ENCODE assay signal across 24 cellular contexts in the genomic region with DNA sequence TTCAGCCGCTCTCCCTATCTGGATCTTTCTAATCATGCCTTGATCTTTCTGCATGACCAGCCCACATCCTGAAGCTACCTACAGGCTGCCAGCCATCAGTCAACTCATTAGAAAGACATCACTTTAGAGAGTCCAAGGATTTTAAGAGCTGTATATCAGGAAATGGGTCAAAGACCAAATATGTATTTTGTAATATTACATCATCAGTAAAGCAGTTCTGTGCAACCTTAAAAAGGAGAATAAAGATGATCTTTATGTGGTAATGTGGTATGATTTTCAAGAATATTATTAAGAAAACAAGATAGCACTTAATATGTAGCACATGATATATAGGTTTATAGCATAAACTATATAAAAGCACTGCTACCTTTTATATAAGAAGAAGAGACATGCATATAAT. TPM values are rescaled to one million over a fixed set of nuclear protein-coding genes. Genes with fewer than 3 reads are reported as not detected.
DNase-seq lines count a peak whose midpoint lies in the region; ATAC-seq, FAIRE-seq and TF ChIP-seq lines count a peak whose summit lies in the region.
"Had no signal": no experiment of that assay in that cellular context is flagged by ENCODE, and none has a peak within 500 bp of the region (broad histone marks: within the 10 kb centered on the region; RNA-seq: fewer than 3 reads in every experiment).

No MANE protein-coding gene starts in this region.

- no peak overlapping the region for H3K9ac ChIP-seq in K562 (ENCODE audit: insufficient read depth in 1 of 2, low read depth in 2 of 2, low read length in 2 of 2)

- no peak for TF ChIP-seq RAD21 in K562 (CRISPR knock-in tag; conservative IDR thresholded peaks at IDR 0.05 in 1 of 2, IDR thresholded peaks at IDR 0.05 in 1 of 2)

- H3K36me3 ChIP-seq in GM23338 (ENCODE audit: insufficient read depth): no peaks in the 10 kb centered on the region
- H3K36me3 ChIP-seq in K562 (ENCODE audit: control insufficient read depth, insufficient read depth, low read length): peaks cover 12% of the 10 kb centered on the region; the same call in 2 of the 3 replicates
- peaks cover 5% of the 10 kb centered on the region for H3K36me3 ChIP-seq in A673 (ENCODE audit: insufficient read depth, low read length, poor library complexity, severe bottlenecking)
- H3K36me3 ChIP-seq: HAP-1, prostate gland had no signal

- no peaks in the 10 kb centered on the region for H3K9me1 ChIP-seq in K562 (ENCODE audit: control insufficient read depth, insufficient read depth, low read length)

- H3K9me2 ChIP-seq in GM23338 (ENCODE audit: insufficient read depth): no peaks in the 10 kb centered on the region

- H3K79me2 ChIP-seq in GM23338 (replicated peaks; ENCODE audit: insufficient read depth) (peaks cover 41% of the 10 kb centered on the region), K562 (ENCODE audit: control insufficient read depth, insufficient read depth, low read length) (no peaks in the 10 kb centered on the region)

- peak overlapping the region; percentile 4 for H3K27ac Mint-ChIP-seq in activated CD4-positive, alpha-beta memory T cell treated with anti-CD3 and anti-CD28 coated beads for 36 hours
- no peak overlapping the region for H3K27ac Mint-ChIP-seq in activated CD4-positive, alpha-beta memory T cell treated with anti-CD3 and anti-CD28 coated beads, Interleukin-2, amount 10 ng/mL, durations not matched to agents 7 days and 5 days
- peak overlapping the region; percentile 82; the same call in 1 of the 2 replicates for H3K27ac Mint-ChIP-seq in GM23338
- H3K27ac Mint-ChIP-seq in nephron: peak overlapping the region in 2 of 3 experiments; percentile 57 to 75
- H3K27ac Mint-ChIP-seq: dendritic cell treated with granulocyte-macrophage colony-stimulating factor and Interleukin-4, amounts not matched to agents 40 ng/mL and 50 ng/mL, for 4 days; WTC11 had no signal

- H3K27me3 ChIP-seq in GM23338 (ENCODE audit: insufficient read depth) (no peaks in the 10 kb centered on the region), K562 (ENCODE audit: control insufficient read depth in 2 of 2, insufficient read depth in 2 of 2, low read length in 2 of 2) (no peaks in the 10 kb centered on the region), A673 (replicated peaks; ENCODE audit: insufficient read depth, low read depth, low read length, poor library complexity) (no peaks in the 10 kb centered on the region)
- H3K27me3 ChIP-seq: upper lobe of left lung had no signal

- H3K36me3 Mint-ChIP-seq in activated CD4-positive, alpha-beta memory T cell treated with anti-CD3 and anti-CD28 coated beads for 36 hours: peaks cover 86% of the 10 kb centered on the region
- H3K36me3 Mint-ChIP-seq in activated CD4-positive, alpha-beta memory T cell treated with anti-CD3 and anti-CD28 coated beads, Interleukin-2, amount 10 ng/mL, durations not matched to agents 7 days and 5 days (ENCODE audit: low read depth): peaks cover 85% of the 10 kb centered on the region
- H3K36me3 Mint-ChIP-seq in GM23338 (ENCODE audit: low read depth) (peaks cover 60% of the 10 kb centered on the region), nephron (ENCODE audit: low read depth) (peaks cover 82% of the 10 kb centered on the region)

- 82% methylated on average over 1 of the region's 1 CpG for WGBS in K562 (ENCODE audit: insufficient coverage, low coverage, missing lambda C conversion rate)

- H3K27ac ChIP-seq in GM23338 (ENCODE audit: low read depth) (no peak overlapping the region), K562 (ENCODE audit: extremely low read depth, low read depth, low read length) (no peak overlapping the region), A673 (ENCODE audit: low read depth, low read length, poor library complexity, severe bottlenecking) (no peak overlapping the region)
- H3K27ac ChIP-seq: prostate gland, upper lobe of left lung had no signal

- H3K4me1 Mint-ChIP-seq in activated CD4-positive, alpha-beta memory T cell treated with anti-CD3 and anti-CD28 coated beads for 36 hours (ENCODE audit: low read depth): peaks cover 45% of the 10 kb centered on the region
- peaks cover 56% of the 10 kb centered on the region for H3K4me1 Mint-ChIP-seq in activated CD4-positive, alpha-beta memory T cell treated with anti-CD3 and anti-CD28 coated beads, Interleukin-2, amount 10 ng/mL, durations not matched to agents 7 days and 5 days
- peaks cover 4% of the 10 kb centered on the region; the same call in 2 of the 3 replicates for H3K4me1 Mint-ChIP-seq in GM23338
- peaks cover 3% of the 10 kb centered on the region for H3K4me1 Mint-ChIP-seq in nephron

- intact Hi-C loops in activated CD4-positive, alpha-beta memory T cell treated with anti-CD3 and anti-CD28 coated beads for 36 hours (cut with micrococcal nuclease): loop anchor here (5.0 kb wide), 2 partner anchors 179 to 234 kb away; no protein-coding TSS in a partner anchor
- intact Hi-C loops in K562 (cut with micrococcal nuclease): no loop called here
- intact Hi-C loops in A673 (cut with micrococcal nuclease; ENCODE audit: unreplicated experiment): no loop called here

- TF ChIP-seq POLR2A in K562 (conservative IDR thresholded peaks at IDR 0.05): no peak

- ATAC-seq in GM23338: no peak
- no peak for ATAC-seq in K562
- no peak for ATAC-seq in HG02840 (IDR thresholded peaks at IDR 0.05; ENCODE audit: low FRiP score, unreplicated experiment)
- ATAC-seq: WTC11 had no signal

- H3K9me3 ChIP-seq in K562 (replicated peaks; ENCODE audit: control insufficient read depth, insufficient read depth, low read depth, low read length) (no peaks in the 10 kb centered on the region), A673 (ENCODE audit: low read depth, low read length, poor library complexity, severe bottlenecking) (no peaks in the 10 kb centered on the region)
- H3K9me3 ChIP-seq: HAP-1, prostate gland, upper lobe of left lung had no signal

- H4K20me1 ChIP-seq in GM23338 (replicated peaks; ENCODE audit: insufficient read depth) (0 out of 2 replicates have a peak, but pooled peaks cover 3% of the 10 kb centered on the region), K562 (replicated peaks; ENCODE audit: control insufficient read depth, insufficient read depth, low read length) (no peaks in the 10 kb centered on the region)

- no peak for FAIRE-seq in K562 (lab: Jason Lieb, UNC)
- FAIRE-seq: GM12892, keratinocyte had no signal

- no peak overlapping the region for H3K4me3 Mint-ChIP-seq in activated CD4-positive, alpha-beta memory T cell treated with anti-CD3 and anti-CD28 coated beads for 36 hours
- H3K4me3 Mint-ChIP-seq in activated CD4-positive, alpha-beta memory T cell treated with anti-CD3 and anti-CD28 coated beads, Interleukin-2, amount 10 ng/mL, durations not matched to agents 7 days and 5 days: no peak overlapping the region
- H3K4me3 Mint-ChIP-seq in GM23338 (no peak overlapping the region), nephron (no peak overlapping the region)
- H3K4me3 Mint-ChIP-seq: dendritic cell treated with granulocyte-macrophage colony-stimulating factor and Interleukin-4, amounts not matched to agents 40 ng/mL and 50 ng/mL, for 4 days; WTC11 had no signal

- no peaks in the 10 kb centered on the region for H3F3A ChIP-seq in GM23338 (replicated peaks; ENCODE audit: low read depth)

- H3K4me1 ChIP-seq in GM23338 (ENCODE audit: insufficient read depth) (peaks cover under 1% of the 10 kb centered on the region; the same call in 1 of the 2 replicates), K562 (replicated peaks in 1 of 2; ENCODE audit: control insufficient read depth in 2 of 2, insufficient read depth in 2 of 2, low read length in 2 of 2) (no peaks in the 10 kb centered on the region), A673 (ENCODE audit: insufficient read depth, low read length, poor library complexity, severe bottlenecking) (no peaks in the 10 kb centered on the region)
- H3K4me1 ChIP-seq: HAP-1, prostate gland had no signal

- no peak for TF ChIP-seq CTCF in GM23338 (conservative IDR thresholded peaks at IDR 0.05; ENCODE audit: low read depth in 2 of 2)
- TF ChIP-seq CTCF in K562 (IDR thresholded peaks at IDR 0.05 in 2 of 3, conservative IDR thresholded peaks at IDR 0.05 in 1 of 3; ENCODE audit: insufficient read depth in 2 of 3, low read depth in 1 of 3, low read length in 3 of 3): no peak
- TF ChIP-seq CTCF in nephron (IDR thresholded peaks at IDR 0.05; ENCODE audit: unreplicated experiment in 3 of 3): no peak
- TF ChIP-seq CTCF in A673 (conservative IDR thresholded peaks at IDR 0.05; ENCODE audit: low read depth, low read length): no peak

- no peak for DNase-seq in activated CD4-positive, alpha-beta memory T cell treated with anti-CD3 and anti-CD28 coated beads for 36 hours
- DNase-seq in activated CD4-positive, alpha-beta memory T cell treated with anti-CD3 and anti-CD28 coated beads, Interleukin-2, amount 10 ng/mL, durations not matched to agents 7 days and 5 days: no peak
- DNase-seq in GM23338 (ENCODE audit: low spot score): no peak
- DNase-seq in K562 (ENCODE audit: extremely low read depth in 1 of 4, low spot score in 3 of 4): no peak
- DNase-seq in NCI-H1092 (lab: John Stamatoyannopoulos, UW): no peak
- DNase-seq in A673 (ENCODE audit: low spot score): no peak
- DNase-seq: activated effector memory CD4-positive, alpha-beta T cell treated with anti-CD3 and anti-CD28 coated beads, Interleukin-2, amount 50 U/mL, for 16 hours; AML-193; aorta; hypothalamus; NCI-H1417 treated with DMSO at 0.1 percent for 48 hours; NCI-H2107; NCI-H446 treated with DMSO at 0.1 percent for 48 hours; OCI-M1; T1000; upper lobe of left lung had no signal

- in situ Hi-C loops in K562 (cut with MboI): no loop called here

- H3K4me3 ChIP-seq in GM23338 (no peak overlapping the region), K562 (no peak overlapping the region), A673 (ENCODE audit: low read depth, low read length, poor library complexity, severe bottlenecking) (no peak overlapping the region)
- H3K4me3 ChIP-seq: HAP-1, prostate gland, upper lobe of left lung had no signal

- POLR2A ChIA-PET in activated CD4-positive, alpha-beta memory T cell treated with anti-CD3 and anti-CD28 coated beads for 36 hours (lab: Charles Lee): no interaction called here
- POLR2A ChIA-PET in activated CD4-positive, alpha-beta memory T cell treated with anti-CD3 and anti-CD28 coated beads, Interleukin-2, amount 10 ng/mL, durations not matched to agents 7 days and 5 days (lab: Charles Lee): interaction anchor here (0.8 kb wide), 1 partner anchor 345 kb away, joined by 3 read pairs; no protein-coding TSS in a partner anchor
- POLR2A ChIA-PET in K562 (lab: Yijun Ruan, JAX): interaction anchor here (0.6 to 1.7 kb wide), 3 partner anchors 9 to 145 kb away, joined by 3 to 7 read pairs (median 3); no protein-coding TSS in a partner anchor
- POLR2A ChIA-PET in A673 (lab: Charles Lee; ENCODE audit: low non-redundant PET): no interaction called here

- no TSS peak for BruUV-seq in K562 (replicated peaks; lab: Mats Ljungman, UMichigan)
- no TSS peak for BruUV-seq in A673 (replicated peaks; lab: Mats Ljungman, UMichigan)

- H3K4me2 ChIP-seq in GM23338 (no peak overlapping the region), K562 (ENCODE audit: insufficient read depth, low read length) (no peak overlapping the region)

- peaks cover 46% of the 10 kb centered on the region for H3K9me3 Mint-ChIP-seq in activated CD4-positive, alpha-beta memory T cell treated with anti-CD3 and anti-CD28 coated beads for 36 hours
- peaks cover 44% of the 10 kb centered on the region for H3K9me3 Mint-ChIP-seq in activated CD4-positive, alpha-beta memory T cell treated with anti-CD3 and anti-CD28 coated beads, Interleukin-2, amount 10 ng/mL, durations not matched to agents 7 days and 5 days
- H3K9me3 Mint-ChIP-seq in GM23338: peaks cover 15% of the 10 kb centered on the region; the same call in 2 of the 3 replicates
- H3K9me3 Mint-ChIP-seq in nephron: peaks cover 18% of the 10 kb centered on the region
- H3K9me3 Mint-ChIP-seq: dendritic cell treated with granulocyte-macrophage colony-stimulating factor and Interleukin-4, amounts not matched to agents 40 ng/mL and 50 ng/mL, for 4 days had no signal

- H2AFZ ChIP-seq in GM23338 (no peak overlapping the region), K562 (ENCODE audit: low read depth, low read length) (no peak overlapping the region)

- no peak for TF ChIP-seq EP300 in K562 (IDR thresholded peaks at IDR 0.05; ENCODE audit: low read length)

- H3K27me3 Mint-ChIP-seq in activated CD4-positive, alpha-beta memory T cell treated with anti-CD3 and anti-CD28 coated beads for 36 hours: peaks cover 3% of the 10 kb centered on the region
- H3K27me3 Mint-ChIP-seq in activated CD4-positive, alpha-beta memory T cell treated with anti-CD3 and anti-CD28 coated beads, Interleukin-2, amount 10 ng/mL, durations not matched to agents 7 days and 5 days: peaks cover 2% of the 10 kb centered on the region
- no peaks in the 10 kb centered on the region for H3K27me3 Mint-ChIP-seq in GM23338 (ENCODE audit: insufficient read depth, low read depth, poor library complexity)
- H3K27me3 Mint-ChIP-seq in nephron (ENCODE audit: low read depth): no peaks in the 10 kb centered on the region
- H3K27me3 Mint-ChIP-seq: dendritic cell treated with granulocyte-macrophage colony-stimulating factor and Interleukin-4, amounts not matched to agents 40 ng/mL and 50 ng/mL, for 4 days had no signal

- CTCF ChIA-PET in activated CD4-positive, alpha-beta memory T cell treated with anti-CD3 and anti-CD28 coated beads for 36 hours (lab: Charles Lee): interaction anchor here (1.1 kb wide), 1 partner anchor 295 kb away, joined by 4 read pairs; no protein-coding TSS in a partner anchor
- CTCF ChIA-PET in activated CD4-positive, alpha-beta memory T cell treated with anti-CD3 and anti-CD28 coated beads, Interleukin-2, amount 10 ng/mL, durations not matched to agents 7 days and 5 days (lab: Charles Lee): no interaction called here
- CTCF ChIA-PET in K562 (lab: Yijun Ruan, JAX; ENCODE audit: low intra/inter-chr PET ratio) (interaction anchor here (0.7 kb wide), 1 partner anchor 12 kb away, joined by 3 read pairs; no protein-coding TSS in a partner anchor), A673 (lab: Charles Lee) (no interaction called here)

RNA-seq across cellular contexts. Expression of a gene that starts 47.6 kb away (rescaled TPM):
- total RNA-seq in activated CD4-positive, alpha-beta memory T cell treated with anti-CD3 and anti-CD28 coated beads for 36 hours: 10 to 100 TPM; 40.0 to 43.4 TPM
- 10 to 100 TPM; 38.9 to 42.7 TPM for total RNA-seq in activated CD4-positive, alpha-beta memory T cell treated with anti-CD3 and anti-CD28 coated beads, Interleukin-2, amount 10 ng/mL, durations not matched to agents 7 days and 5 days
- total RNA-seq in GM23338 (2014; rRNA removed; shearing (Covaris generic)): 22.5 and 25.1 TPM in 2 replicates
- 7.7 and 9.8 TPM in 2 replicates for polyA plus RNA-seq in GM23338 (2016; fragmentation: Nextera tagmentation; extraction: Ambion mirVana)
- total RNA-seq in K562 (2011; cell fraction: chromatin; rRNA removed; ENCODE audit: low replicate concordance): 26.7 and 40.9 TPM in 2 replicates
- 7.3 and 9.2 TPM in 2 replicates for total RNA-seq in K562 (2011; cell fraction: nucleolus; rRNA removed)
- total RNA-seq in K562 (2011; cell fraction: nucleoplasm; rRNA removed): 23.0 and 38.4 TPM in 2 replicates
- total RNA-seq in K562 (2014; rRNA removed): 7.2 and 7.4 TPM in 2 replicates
- 17.1 and 19.5 TPM in 2 replicates for total RNA-seq in K562 (2014; rRNA removed; fragmentation: Illumina TruSeq; extraction: Trizol)
- 14.0 and 14.6 TPM in 2 replicates for total RNA-seq in K562 (2015; rRNA removed; fragmentation: Illumina TruSeq; extraction: Trizol)
- total RNA-seq in K562 (2021): 14.0 and 15.1 TPM in 2 replicates
- polyA plus RNA-seq in K562 (2011; rRNA removed): 6.0 and 7.2 TPM in 2 replicates
- 1.7 and 3.6 TPM in 2 replicates for polyA plus RNA-seq in K562 (2011; cell fraction: cytosol; rRNA removed)
- 8.3 and 9.2 TPM in 2 replicates for polyA plus RNA-seq in K562 (2011; cell fraction: nucleus; rRNA removed)
- polyA plus RNA-seq in K562 (2012): 2.9 and 3.0 TPM in 2 replicates
- 5.5 and 5.8 TPM in 2 replicates for polyA plus RNA-seq in K562 (2014; fragmentation: Illumina TruSeq; extraction: Trizol)
- polyA plus RNA-seq in K562 (2014; fragmentation: Nextera tagmentation; extraction: Ambion mirVana): 1 to 10 TPM; 4.3 to 9.3 TPM
- 3.5 and 3.6 TPM in 2 replicates for polyA plus RNA-seq in K562 (2014; rRNA removed)
- 13.4 and 14.2 TPM in 2 replicates for polyA minus RNA-seq in K562 (2011; rRNA and poly(A)+ RNA removed)
- polyA minus RNA-seq in K562 (2011; cell fraction: cytosol; rRNA and poly(A)+ RNA removed): 9.3 and 12.6 TPM in 2 replicates
- polyA minus RNA-seq in K562 (2011; cell fraction: nucleus; rRNA and poly(A)+ RNA removed): 6.5 and 9.0 TPM in 2 replicates
- total RNA-seq in A673 (2021): 31.2 and 31.4 TPM in 2 replicates

RNA-seq across cellular contexts. Expression of a gene that starts 48.9 kb away (rescaled TPM):
- 1 to 10 TPM; 3.0 to 3.9 TPM for total RNA-seq in activated CD4-positive, alpha-beta memory T cell treated with anti-CD3 and anti-CD28 coated beads for 36 hours
- total RNA-seq in activated CD4-positive, alpha-beta memory T cell treated with anti-CD3 and anti-CD28 coated beads, Interleukin-2, amount 10 ng/mL, durations not matched to agents 7 days and 5 days: 1 to 10 TPM; 1.4 to 2.4 TPM
- total RNA-seq in GM23338 (2014; rRNA removed; shearing (Covaris generic)): 45.4 and 68.9 TPM in 2 replicates
- polyA plus RNA-seq in GM23338 (2016; fragmentation: Nextera tagmentation; extraction: Ambion mirVana) (37.6 and 45.3 TPM in 2 replicates), K562 (2011; rRNA removed) (29.7 and 40.7 TPM in 2 replicates), K562 (2014; fragmentation: Illumina TruSeq; extraction: Trizol) (20.4 and 21.2 TPM in 2 replicates), K562 (2014; fragmentation: Nextera tagmentation; extraction: Ambion mirVana) (10 to 100 TPM; 30.5 to 38.6 TPM), K562 (2014; rRNA removed) (14.1 and 17.9 TPM in 2 replicates)
- 22.5 and 64.7 TPM in 2 replicates for total RNA-seq in K562 (2011; cell fraction: chromatin; rRNA removed; ENCODE audit: low replicate concordance)
- total RNA-seq in K562 (2011; cell fraction: nucleolus; rRNA removed): 18.0 and 20.9 TPM in 2 replicates
- total RNA-seq in K562 (2011; cell fraction: nucleoplasm; rRNA removed): 37.9 and 70.1 TPM in 2 replicates
- total RNA-seq in K562 (2014; rRNA removed) (8.5 and 9.1 TPM in 2 replicates), K562 (2014; rRNA removed; fragmentation: Illumina TruSeq; extraction: Trizol) (27.7 and 29.4 TPM in 2 replicates), K562 (2015; rRNA removed; fragmentation: Illumina TruSeq; extraction: Trizol) (25.0 and 26.0 TPM in 2 replicates), K562 (2021) (16.8 and 17.0 TPM in 2 replicates), A673 (2021) (23.1 and 24.1 TPM in 2 replicates)
- 7.8 and 12.4 TPM in 2 replicates for polyA plus RNA-seq in K562 (2011; cell fraction: cytosol; rRNA removed)
- polyA plus RNA-seq in K562 (2011; cell fraction: nucleus; rRNA removed): 28.9 and 33.0 TPM in 2 replicates
- 15.7 and 21.4 TPM in 2 replicates for polyA plus RNA-seq in K562 (2012)
- 25.9 and 28.3 TPM in 2 replicates for polyA minus RNA-seq in K562 (2011; rRNA and poly(A)+ RNA removed)
- 6.7 and 13.1 TPM in 2 replicates for polyA minus RNA-seq in K562 (2011; cell fraction: cytosol; rRNA and poly(A)+ RNA removed)
- 19.9 and 35.4 TPM in 2 replicates for polyA minus RNA-seq in K562 (2011; cell fraction: nucleus; rRNA and poly(A)+ RNA removed)

Comparison
In these comparisons a context has a peak if more than half of its experiments do, and no peak if none do; other contexts are left out.
1. CTCF ChIA-PET loops: an anchor here in activated CD4-positive, alpha-beta memory T cell treated with anti-CD3 and anti-CD28 coated beads for 36 hours (1.1 kb wide) and K562 (0.7 kb wide); none called in activated CD4-positive, alpha-beta memory T cell treated with anti-CD3 and anti-CD28 coated beads, Interleukin-2, amount 10 ng/mL, durations not matched to agents 7 days and 5 days and A673.
2. POLR2A ChIA-PET loops: an anchor here in activated CD4-positive, alpha-beta memory T cell treated with anti-CD3 and anti-CD28 coated beads, Interleukin-2, amount 10 ng/mL, durations not matched to agents 7 days and 5 days (0.8 kb wide) and K562 (0.6 to 1.7 kb wide); none called in activated CD4-positive, alpha-beta memory T cell treated with anti-CD3 and anti-CD28 coated beads for 36 hours and A673.